In genomic region chr3:139610886-139611285, GRCh38 we compare ENCODE assay signal across 32 cellular contexts.
"Had no signal": no experiment of that assay in that cellular context is flagged by ENCODE, and none has a peak within 500 bp of the region (broad histone marks: within the 10 kb centered on the region; RNA-seq: fewer than 3 reads in every experiment).

No MANE protein-coding gene starts in this region.

- H3K27me3 ChIP-seq: adrenal gland, body of pancreas, brain microvascular endothelial cell, breast epithelium had no signal

- DNase-seq: activated B cell treated with CpG ODN at 0.5 μM for 24 hours; activated CD4-positive, alpha-beta memory T cell treated with anti-CD3 and anti-CD28 coated beads for 36 hours; activated CD4-positive, alpha-beta T cell treated with anti-CD3 and anti-CD28 coated beads for 4 hours; activated CD4-positive, alpha-beta T cell treated with anti-CD3 and anti-CD28 coated beads, Interleukin-2, amount 10 ng/mL, durations not matched to agents 24 days and 14 days; activated CD4-positive, alpha-beta T cell treated with anti-CD3 and anti-CD28 coated beads, Interleukin-2, amount 50 U/mL, for 1 hour; activated CD4-positive, alpha-beta T cell treated with anti-CD3 and anti-CD28 coated beads, Interleukin-2, amount 50 U/mL, for 4 hours; activated CD4-positive, CD25-positive, alpha-beta regulatory T cell treated with anti-CD3 and anti-CD28 coated beads, Interleukin-2, amount 50 U/mL, for 72 hours; activated CD8-positive, alpha-beta memory T cell treated with anti-CD3 and anti-CD28 coated beads, Interleukin-2, amount 50 U/mL, for 4 hours; activated CD8-positive, alpha-beta T cell treated with anti-CD3 and anti-CD28 coated beads for 36 hours; activated effector memory CD4-positive, alpha-beta T cell treated with anti-CD3 and anti-CD28 coated beads, Interleukin-2, amount 50 U/mL, for 16 hours; activated gamma-delta T cell treated with Interleukin-2 at 50 U/mL for 16 hours; activated naive CD4-positive, alpha-beta T cell; activated naive CD4-positive, alpha-beta T cell treated with anti-CD3 and anti-CD28 coated beads for 36 hours; activated naive CD4-positive, alpha-beta T cell treated with anti-CD3 and anti-CD28 coated beads, Interleukin-2, amount 50 U/mL, for 16 hours; activated naive CD8-positive, alpha-beta T cell treated with anti-CD3 and anti-CD28 coated beads for 36 hours; activated T-cell treated with anti-CD3 and anti-CD28 coated beads for 4 hours; activated T-cell treated with anti-CD3 and anti-CD28 coated beads, Interleukin-2, amount 50 U/mL, for 1 hour; activated T-cell treated with anti-CD3 and anti-CD28 coated beads, Interleukin-2, amount 50 U/mL, for 4 hours; activated T-cell treated with anti-CD3 and anti-CD28 coated beads, Interleukin-2, amount 50 U/mL, for 72 hours; adrenal gland; amniotic stem cell; aorta; body of pancreas; brain microvascular endothelial cell; central memory CD4-positive, alpha-beta T cell; T-helper 1 cell; T-helper 2 cell; T-helper 9 cell had no signal

- H3K27ac ChIP-seq: adrenal gland, body of pancreas, brain microvascular endothelial cell, breast epithelium, VCaP had no signal

- H3K36me3 ChIP-seq: adrenal gland, brain microvascular endothelial cell, breast epithelium had no signal

- H3K4me1 ChIP-seq: adrenal gland, body of pancreas, breast epithelium had no signal

- H3K9me3 ChIP-seq: adrenal gland, body of pancreas, breast epithelium had no signal

- ATAC-seq: activated CD8-positive, alpha-beta T cell treated with anti-CD3 and anti-CD28 coated beads for 36 hours; activated naive CD4-positive, alpha-beta T cell treated with anti-CD3 and anti-CD28 coated beads, Interleukin-2, amount 50 U/mL, for 72 hours; activated T-cell treated with anti-CD3 and anti-CD28 coated beads, Interleukin-2, amount 50 U/mL, for 4 hours; activated T-cell treated with anti-CD3 and anti-CD28 coated beads, Interleukin-2, amount 50 U/mL, for 72 hours; activated T-helper 17 cell treated with anti-CD3 and anti-CD28 coated beads, Interleukin-2, amount 50 U/mL, for 72 hours; body of pancreas had no signal

- H3K4me3 ChIP-seq: adrenal gland, body of pancreas, breast epithelium had no signal
